Comparison of ENCODE assay signal across 1 cellular context in the genomic region with DNA sequence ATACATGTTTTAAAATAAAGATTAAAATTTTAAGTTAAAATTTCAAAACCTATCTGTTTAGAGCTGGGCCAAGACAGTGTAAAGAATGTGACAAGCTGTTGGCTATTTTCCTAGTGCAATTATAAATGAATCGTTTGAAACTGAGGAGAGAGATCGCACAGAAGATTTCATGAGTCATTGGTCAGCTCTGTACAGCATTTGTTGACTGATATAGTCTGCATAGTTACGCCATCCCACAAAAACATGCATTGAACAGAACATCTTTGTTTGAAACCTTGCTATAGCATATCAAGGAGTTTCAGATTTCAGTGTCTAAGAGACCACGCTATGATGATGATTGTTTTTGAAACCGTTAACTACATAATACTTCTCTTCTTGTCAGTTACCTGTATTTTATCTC.
TF ChIP-seq lines count a peak whose summit lies in the region.

No MANE protein-coding gene starts in this region.

TF ChIP-seq in HepG2, 621 proteins besides CTCF, POLR2A, EP300 and RAD21 (continued from another document and continues in another):
- TF ChIP-seq ATF6 (CRISPR knock-in tag; conservative IDR thresholded peaks at IDR 0.05) (no peak), ZNF432 (CRISPR knock-in tag; IDR thresholded peaks at IDR 0.05; ENCODE audit: borderline replicate concordance) (no peak), ZNF484 (CRISPR knock-in tag; IDR thresholded peaks at IDR 0.05; ENCODE audit: borderline replicate concordance, low read depth) (no peak), FOXM1 (CRISPR knock-in tag; IDR thresholded peaks at IDR 0.05) (no peak), ZBTB37 (CRISPR knock-in tag; IDR thresholded peaks at IDR 0.05) (no peak), HMG20B (CRISPR knock-in tag; conservative IDR thresholded peaks at IDR 0.05) (no peak), HNRNPK (IDR thresholded peaks at IDR 0.05; ENCODE audit: low read depth, low read length, poor library complexity, severe bottlenecking) (no peak), ZNF414 (CRISPR knock-in tag; IDR thresholded peaks at IDR 0.05) (no peak), JDP2 (CRISPR knock-in tag; IDR thresholded peaks at IDR 0.05; ENCODE audit: borderline replicate concordance) (no peak), RARG (CRISPR knock-in tag; IDR thresholded peaks at IDR 0.05; ENCODE audit: low read depth) (no peak), MAFF (IDR thresholded peaks at IDR 0.05; ENCODE audit: low read depth, low read length) (0 out of 2 replicates have a peak, but pooled peaks have one; percentile 9), GTF3A (CRISPR knock-in tag; conservative IDR thresholded peaks at IDR 0.05) (no peak), GTF2F1 (IDR thresholded peaks at IDR 0.05; ENCODE audit: low read length) (no peak), ZNF512 (CRISPR knock-in tag; IDR thresholded peaks at IDR 0.05) (no peak), PHF8 (CRISPR knock-in tag; IDR thresholded peaks at IDR 0.05) (no peak), KAT8 (CRISPR knock-in tag; IDR thresholded peaks at IDR 0.05) (no peak), ZNF160 (CRISPR knock-in tag; IDR thresholded peaks at IDR 0.05) (no peak), TMF1 (CRISPR knock-in tag; IDR thresholded peaks at IDR 0.05; ENCODE audit: low read depth) (no peak), YEATS2 (CRISPR knock-in tag; IDR thresholded peaks at IDR 0.05; ENCODE audit: borderline replicate concordance) (no peak), RFX5 (IDR thresholded peaks at IDR 0.05; ENCODE audit: low read depth, low read length) (no peak), MED13 (CRISPR knock-in tag; IDR thresholded peaks at IDR 0.05) (no peak), SYNCRIP (IDR thresholded peaks at IDR 0.05; ENCODE audit: insufficient read depth, low read depth, low read length) (no peak), ZNF782 (CRISPR knock-in tag; IDR thresholded peaks at IDR 0.05; ENCODE audit: borderline replicate concordance) (no peak), MEF2D (CRISPR knock-in tag; IDR thresholded peaks at IDR 0.05) (no peak), MAFG (CRISPR knock-in tag; IDR thresholded peaks at IDR 0.05) (no peak), ZNF552 (CRISPR knock-in tag; IDR thresholded peaks at IDR 0.05; ENCODE audit: borderline replicate concordance) (no peak), HNF1B (CRISPR knock-in tag; IDR thresholded peaks at IDR 0.05) (no peak), FOXO4 (CRISPR knock-in tag; conservative IDR thresholded peaks at IDR 0.05) (no peak), REST (IDR thresholded peaks at IDR 0.05; ENCODE audit: borderline replicate concordance in 1 of 2, low read depth in 1 of 2, low read length in 2 of 2) (no peak), ZKSCAN8 (CRISPR knock-in tag; IDR thresholded peaks at IDR 0.05; ENCODE audit: borderline replicate concordance) (no peak), ZSCAN20 (CRISPR knock-in tag; IDR thresholded peaks at IDR 0.05; ENCODE audit: borderline replicate concordance) (no peak), ZNF205 (CRISPR knock-in tag; IDR thresholded peaks at IDR 0.05) (no peak), ZKSCAN5 (CRISPR knock-in tag; IDR thresholded peaks at IDR 0.05) (no peak), RORA (CRISPR knock-in tag; IDR thresholded peaks at IDR 0.05) (no peak), GZF1 (CRISPR knock-in tag; IDR thresholded peaks at IDR 0.05) (no peak), PLRG1 (conservative IDR thresholded peaks at IDR 0.05) (no peak), DDIT3 (CRISPR knock-in tag; IDR thresholded peaks at IDR 0.05) (no peak), NR2F1 (CRISPR knock-in tag; IDR thresholded peaks at IDR 0.05) (no peak), IRF2 (CRISPR knock-in tag; IDR thresholded peaks at IDR 0.05) (no peak), KDM6A (CRISPR knock-in tag; IDR thresholded peaks at IDR 0.05; ENCODE audit: low read depth) (no peak), U2AF2 (IDR thresholded peaks at IDR 0.05; ENCODE audit: low read depth, low read length) (no peak), ZNF780A (CRISPR knock-in tag; IDR thresholded peaks at IDR 0.05) (no peak), TAF15 (IDR thresholded peaks at IDR 0.05; ENCODE audit: low read depth, low read length, poor library complexity, severe bottlenecking) (no peak), TCF12 (IDR thresholded peaks at IDR 0.05) (no peak), TCF12 (CRISPR knock-in tag; IDR thresholded peaks at IDR 0.05) (no peak), ZNF549 (CRISPR knock-in tag; IDR thresholded peaks at IDR 0.05) (no peak)
- TF ChIP-seq, protein P1, sequence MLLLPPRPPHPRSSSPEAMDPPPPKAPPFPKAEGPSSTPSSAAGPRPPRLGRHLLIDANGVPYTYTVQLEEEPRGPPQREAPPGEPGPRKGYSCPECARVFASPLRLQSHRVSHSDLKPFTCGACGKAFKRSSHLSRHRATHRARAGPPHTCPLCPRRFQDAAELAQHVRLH (CRISPR knock-in tag; IDR thresholded peaks at IDR 0.05; ENCODE audit: borderline replicate concordance, low read depth), result no peak
- TF ChIP-seq, protein P2, sequence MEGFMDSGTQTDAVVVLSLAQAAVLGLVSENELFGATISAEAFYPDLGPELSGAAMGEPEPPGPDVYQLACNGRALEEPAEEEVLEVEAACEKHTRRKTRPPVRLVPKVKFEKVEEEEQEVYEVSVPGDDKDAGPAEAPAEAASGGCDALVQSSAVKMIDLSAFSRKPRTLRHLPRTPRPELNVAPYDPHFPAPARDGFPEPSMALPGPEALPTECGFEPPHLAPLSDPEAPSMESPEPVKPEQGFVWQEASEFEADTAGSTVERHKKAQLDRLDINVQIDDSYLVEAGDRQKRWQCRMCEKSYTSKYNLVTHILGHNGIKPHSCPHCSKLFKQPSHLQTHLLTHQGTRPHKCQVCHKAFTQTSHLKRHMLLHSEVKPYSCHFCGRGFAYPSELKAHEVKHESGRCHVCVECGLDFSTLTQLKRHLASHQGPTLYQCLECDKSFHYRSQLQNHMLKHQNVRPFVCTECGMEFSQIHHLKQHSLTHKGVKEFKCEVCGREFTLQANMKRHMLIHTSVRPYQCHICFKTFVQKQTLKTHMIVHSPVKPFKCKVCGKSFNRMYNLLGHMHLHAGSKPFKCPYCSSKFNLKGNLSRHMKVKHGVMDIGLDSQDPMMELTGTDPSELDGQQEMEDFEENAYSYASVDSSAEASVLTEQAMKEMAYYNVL (CRISPR knock-in tag; IDR thresholded peaks at IDR 0.05; ENCODE audit: borderline replicate concordance), result no peak
- TF ChIP-seq, protein P3, sequence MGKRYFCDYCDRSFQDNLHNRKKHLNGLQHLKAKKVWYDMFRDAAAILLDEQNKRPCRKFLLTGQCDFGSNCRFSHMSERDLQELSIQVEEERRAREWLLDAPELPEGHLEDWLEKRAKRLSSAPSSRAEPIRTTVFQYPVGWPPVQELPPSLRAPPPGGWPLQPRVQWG (CRISPR knock-in tag; IDR thresholded peaks at IDR 0.05; ENCODE audit: borderline replicate concordance, low read depth), result no peak
- TF ChIP-seq, protein P4, sequence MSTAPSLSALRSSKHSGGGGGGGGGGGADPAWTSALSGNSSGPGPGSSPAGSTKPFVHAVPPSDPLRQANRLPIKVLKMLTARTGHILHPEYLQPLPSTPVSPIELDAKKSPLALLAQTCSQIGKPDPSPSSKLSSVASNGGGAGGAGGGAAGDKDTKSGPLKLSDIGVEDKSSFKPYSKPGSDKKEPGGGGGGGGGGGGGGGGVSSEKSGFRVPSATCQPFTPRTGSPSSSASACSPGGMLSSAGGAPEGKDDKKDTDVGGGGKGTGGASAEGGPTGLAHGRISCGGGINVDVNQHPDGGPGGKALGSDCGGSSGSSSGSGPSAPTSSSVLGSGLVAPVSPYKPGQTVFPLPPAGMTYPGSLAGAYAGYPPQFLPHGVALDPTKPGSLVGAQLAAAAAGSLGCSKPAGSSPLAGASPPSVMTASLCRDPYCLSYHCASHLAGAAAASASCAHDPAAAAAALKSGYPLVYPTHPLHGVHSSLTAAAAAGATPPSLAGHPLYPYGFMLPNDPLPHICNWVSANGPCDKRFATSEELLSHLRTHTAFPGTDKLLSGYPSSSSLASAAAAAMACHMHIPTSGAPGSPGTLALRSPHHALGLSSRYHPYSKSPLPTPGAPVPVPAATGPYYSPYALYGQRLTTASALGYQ (CRISPR knock-in tag; IDR thresholded peaks at IDR 0.05), result no peak
